ENCODE assay signal across 7 cellular contexts in genomic region chr18:64653068-64653467, GRCh38.
"Had no signal": no experiment of that assay in that cellular context is flagged by ENCODE, and none has a peak within 500 bp of the region (broad histone marks: within the 10 kb centered on the region; RNA-seq: fewer than 3 reads in every experiment).

No MANE protein-coding gene starts in this region.

- H3K36me3 Mint-ChIP-seq: IgD-negative memory B cell had no signal

- H3K27me3 Mint-ChIP-seq: IgD-negative memory B cell had no signal

- FAIRE-seq: HepG2, HTR-8/SVneo, K562 had no signal

- H3K27ac ChIP-seq: HL-60 had no signal

- H3K4me3 ChIP-seq: K562 had no signal

- H3K4me1 Mint-ChIP-seq: IgD-negative memory B cell had no signal

- H3K4me3 Mint-ChIP-seq: IgD-negative memory B cell had no signal

- DNase-seq: IMR-90, KBM-7 had no signal

- H3K27ac Mint-ChIP-seq: IgD-negative memory B cell had no signal

- ATAC-seq: HepG2, K562 had no signal
